In the genomic region with DNA sequence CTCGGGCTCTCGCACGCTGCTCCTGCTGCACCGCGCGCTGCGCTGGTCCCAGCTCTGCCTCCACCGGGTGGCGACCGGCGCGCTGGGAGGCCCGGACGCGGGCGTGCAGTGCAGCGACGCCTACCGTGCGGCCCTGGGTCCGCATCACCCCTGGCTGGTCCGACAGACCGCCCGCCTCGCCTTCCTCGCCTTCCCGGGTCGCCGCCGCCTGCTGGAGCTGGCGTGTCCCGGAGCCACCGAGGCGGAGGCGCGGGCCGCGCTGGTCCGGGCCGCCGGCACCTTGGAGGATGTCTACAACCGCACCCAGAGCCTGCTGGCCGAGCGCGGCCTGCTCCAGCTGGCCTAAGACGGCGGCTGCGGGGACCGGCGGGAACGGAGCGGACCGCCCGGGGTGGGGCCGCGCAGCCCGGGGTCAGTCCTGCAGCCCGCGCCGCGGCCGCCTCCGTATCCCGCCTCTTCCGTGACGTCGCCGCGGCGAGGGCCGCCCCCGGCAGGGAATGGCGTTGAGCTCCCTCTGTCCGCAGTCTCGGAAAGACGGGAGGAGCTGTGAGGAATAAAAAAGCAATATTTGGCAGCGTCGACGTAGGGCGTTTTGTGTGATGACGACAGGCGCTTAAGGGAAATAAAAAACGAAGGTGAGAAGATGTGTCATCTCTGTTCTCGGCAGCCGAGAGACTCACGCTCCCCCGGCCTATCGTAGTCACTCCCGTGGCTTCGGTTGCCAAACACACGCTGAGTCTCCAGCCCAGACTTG, we compare ENCODE assay signal across 7 cellular contexts. TPM values are rescaled to one million over a fixed set of nuclear protein-coding genes. Genes with fewer than 3 reads are reported as not detected.
DNase-seq lines count a peak whose midpoint lies in the region; ATAC-seq and TF ChIP-seq lines count a peak whose summit lies in the region.

No MANE protein-coding gene starts in this region.

- H3K9me3 ChIP-seq in iPS-18c (ENCODE audit: control insufficient read depth, insufficient read depth, low read length) (no peaks in the 10 kb centered on the region), skeletal muscle satellite cell (replicated peaks; ENCODE audit: low read length) (no peaks in the 10 kb centered on the region)

- peak overlapping the region; percentile 83 to 98 (median 92) for H3K27ac Mint-ChIP-seq in brain

- H3K27me3 Mint-ChIP-seq in brain = peaks cover 8% of the 10 kb centered on the region

- H3K4me1 Mint-ChIP-seq in brain = peaks cover 35% of the 10 kb centered on the region

- peak overlapping the region; percentile 82 to 93 (median 90) for H3K4me3 Mint-ChIP-seq in brain

- peak; percentile 91 for TF ChIP-seq CTCF in GM13977 (IDR thresholded peaks at IDR 0.05; ENCODE audit: extremely low read depth, insufficient read depth, missing control alignments)
- peak; percentile 84 for TF ChIP-seq CTCF in brain (conservative IDR thresholded peaks at IDR 0.05)

- DNase-seq in GM13977 (ENCODE audit: low spot score) (peak; percentile 97), NCI-H1694 treated with DMSO at 0.1 percent for 48 hours (lab: John Stamatoyannopoulos, UW) (peak; percentile 60), UCSD-AML1 (lab: John Stamatoyannopoulos, UW; ENCODE audit: unreplicated experiment) (peak; percentile 88)

- peaks cover 11% of the 10 kb centered on the region for H3K27me3 ChIP-seq in skeletal muscle satellite cell (ENCODE audit: control insufficient read depth, insufficient read depth, low read length)

- H3K9me3 Mint-ChIP-seq in brain = peaks cover 0 to 3% (median 0%) of the 10 kb centered on the region in 5 experiments

- peak; percentile 86 for ATAC-seq in HG02763 (IDR thresholded peaks at IDR 0.05; ENCODE audit: unreplicated experiment)

- H3K9ac ChIP-seq in skeletal muscle satellite cell (ENCODE audit: low read depth, low read length) = peak overlapping the region; percentile 80

- in situ Hi-C loops in GM13977 (cut with MboI; ENCODE audit: low pct_unique_long_range_greater_than_20kb, low sequenced_read_pairs, unreplicated experiment) = no loop called here

- no peaks in the 10 kb centered on the region for H3K36me3 ChIP-seq in skeletal muscle satellite cell (ENCODE audit: insufficient read depth, low read length)

- H3K36me3 Mint-ChIP-seq in brain = no peaks in the 10 kb centered on the region

- peaks cover 27% of the 10 kb centered on the region for H3K4me1 ChIP-seq in skeletal muscle satellite cell (ENCODE audit: control insufficient read depth, insufficient read depth, low read length)

- peak overlapping the region; percentile 80 for H3K4me3 ChIP-seq in iPS-18c (ENCODE audit: insufficient read depth, low read depth, low read length)
- peak overlapping the region; percentile 79 for H3K4me3 ChIP-seq in skeletal muscle satellite cell (ENCODE audit: low read length)

- peak overlapping the region; percentile 87 for H3K4me2 ChIP-seq in skeletal muscle satellite cell (ENCODE audit: low read length)

RNA-seq across cellular contexts. Expression of a gene that starts 1.4 kb away (rescaled TPM):
- not detected for polyA plus RNA-seq in brain (ENCODE audit: insufficient read depth, low read depth, low replicate concordance)
- total RNA-seq in skeletal muscle satellite cell (2012; rRNA removed) = not detected in 2 replicates

RNA-seq across cellular contexts. Expression of a gene that starts 4.0 kb away (rescaled TPM):
- polyA plus RNA-seq in brain (ENCODE audit: insufficient read depth, low read depth, low replicate concordance) = 3.3 TPM
- 1.0 TPM in 1 of 2 replicates, not detected in the other for total RNA-seq in skeletal muscle satellite cell (2012; rRNA removed)

RNA-seq across cellular contexts. Expression of a gene that starts 5.8 kb away (rescaled TPM):
- 308 TPM for polyA plus RNA-seq in brain (ENCODE audit: insufficient read depth, low read depth, low replicate concordance)
- 164 and 179 TPM in 2 replicates for total RNA-seq in skeletal muscle satellite cell (2012; rRNA removed)

RNA-seq across cellular contexts. Expression of a gene that starts 16.8 kb away (rescaled TPM):
- polyA plus RNA-seq in brain (ENCODE audit: insufficient read depth, low read depth, low replicate concordance) = 14.0 TPM
- 10.3 and 11.4 TPM in 2 replicates for total RNA-seq in skeletal muscle satellite cell (2012; rRNA removed)

Comparison
In these comparisons a context has a peak if more than half of its experiments do, and no peak if none do; other contexts are left out.
1. Peak in every context shown above with its lines: DNase-seq, ATAC-seq and H3K4me3 ChIP-seq.